ENCODE assay signal across 28 cellular contexts in the genomic region with DNA sequence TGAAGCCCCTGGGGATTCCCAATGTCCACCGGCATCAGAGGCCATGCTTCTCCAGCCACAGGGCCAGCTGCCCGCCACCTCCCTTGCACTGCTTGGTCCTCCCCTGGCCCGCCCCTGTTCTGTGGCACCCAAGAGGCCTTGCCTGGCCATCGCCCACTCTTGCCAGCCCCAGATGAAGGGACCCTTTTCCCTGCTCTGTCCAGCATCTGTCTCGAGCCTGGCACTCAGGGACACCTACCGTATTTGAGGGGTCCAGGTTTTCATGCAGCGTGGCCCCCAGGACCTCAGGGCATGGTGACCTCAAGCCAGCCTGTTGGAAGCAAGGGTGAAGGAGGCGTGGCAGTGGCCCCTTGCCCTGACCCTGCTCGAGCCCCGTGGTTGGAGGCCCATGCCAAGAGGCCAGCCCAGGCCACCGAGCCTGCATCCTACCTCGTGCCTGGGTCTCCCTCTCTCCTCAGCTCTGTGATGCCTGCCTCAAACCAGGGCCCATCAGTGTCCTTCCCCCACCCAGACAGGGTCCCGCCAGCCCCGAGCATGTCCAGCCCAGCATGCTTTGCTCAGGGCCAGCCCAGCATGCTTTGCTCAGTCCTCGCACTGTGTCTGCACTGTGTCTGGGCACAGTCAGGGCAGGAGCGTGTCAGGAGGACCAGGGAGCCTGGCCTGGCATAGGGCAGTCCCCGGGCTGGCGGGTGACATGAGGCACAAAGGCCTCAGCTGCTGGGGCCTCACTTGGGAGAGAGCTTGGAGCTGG. TPM values are rescaled to one million over a fixed set of nuclear protein-coding genes. Genes with fewer than 3 reads are reported as not detected.
DNase-seq lines count a peak whose midpoint lies in the region; ATAC-seq and TF ChIP-seq lines count a peak whose summit lies in the region.
"Had no signal": no experiment of that assay in that cellular context is flagged by ENCODE, and none has a peak within 500 bp of the region (broad histone marks: within the 10 kb centered on the region; RNA-seq: fewer than 3 reads in every experiment).

No MANE protein-coding gene starts in this region.

- peak overlapping the region; percentile 76 for H3K27ac ChIP-seq in mesodermal cell (ENCODE audit: low read depth, low read length, severe bottlenecking)
- H3K27ac ChIP-seq: neutrophil, prostate gland, suprapubic skin, vagina had no signal

- H3K4me1 Mint-ChIP-seq in WTC11, result peaks cover 15% of the 10 kb centered on the region; the same call in 1 of the 2 replicates
- no peaks in the 10 kb centered on the region for H3K4me1 Mint-ChIP-seq in type B pancreatic cell (ENCODE audit: unreplicated experiment)
- H3K4me1 Mint-ChIP-seq: activated naive CD8-positive, alpha-beta T cell treated with anti-CD3 and anti-CD28 coated beads for 36 hours had no signal

- no peaks in the 10 kb centered on the region for H3K36me3 Mint-ChIP-seq in WTC11
- no peaks in the 10 kb centered on the region for H3K36me3 Mint-ChIP-seq in type B pancreatic cell
- H3K36me3 Mint-ChIP-seq: activated naive CD8-positive, alpha-beta T cell treated with anti-CD3 and anti-CD28 coated beads for 36 hours had no signal

- no peak overlapping the region for H3K4me3 Mint-ChIP-seq in WTC11
- H3K4me3 Mint-ChIP-seq in type B pancreatic cell, result no peak overlapping the region
- H3K4me3 Mint-ChIP-seq: activated naive CD8-positive, alpha-beta T cell treated with anti-CD3 and anti-CD28 coated beads for 36 hours; CD4-positive, alpha-beta T cell; dendritic cell treated with granulocyte-macrophage colony-stimulating factor and Interleukin-4, amounts not matched to agents 40 ng/mL and 50 ng/mL, for 4 days had no signal

- no peaks in the 10 kb centered on the region for H3K27me3 Mint-ChIP-seq in WTC11 (ENCODE audit: low read depth)
- H3K27me3 Mint-ChIP-seq in type B pancreatic cell, result no peaks in the 10 kb centered on the region
- H3K27me3 Mint-ChIP-seq: activated naive CD8-positive, alpha-beta T cell treated with anti-CD3 and anti-CD28 coated beads for 36 hours; CD4-positive, alpha-beta T cell had no signal

- TF ChIP-seq CTCF in WTC11 (IDR thresholded peaks at IDR 0.05) (no peak), type B pancreatic cell (conservative IDR thresholded peaks at IDR 0.05) (no peak)

- H3K36me3 ChIP-seq in mesodermal cell (ENCODE audit: control insufficient read depth, insufficient read depth, low read length), result no peaks in the 10 kb centered on the region
- H3K36me3 ChIP-seq: neutrophil, prostate gland, suprapubic skin, vagina had no signal

- intact Hi-C loops in left cardiac atrium (cut with DNase I), result no loop called here

- no peak for ATAC-seq in WTC11
- ATAC-seq in left cardiac atrium, result no peak

- H3K9me3 Mint-ChIP-seq in WTC11, result no peaks in the 10 kb centered on the region
- H3K9me3 Mint-ChIP-seq in type B pancreatic cell, result no peaks in the 10 kb centered on the region
- H3K9me3 Mint-ChIP-seq: activated naive CD8-positive, alpha-beta T cell treated with anti-CD3 and anti-CD28 coated beads for 36 hours; CD4-positive, alpha-beta T cell; dendritic cell treated with granulocyte-macrophage colony-stimulating factor and Interleukin-4, amounts not matched to agents 40 ng/mL and 50 ng/mL, for 4 days had no signal

- 89 to 96% methylated on average over 14 to 17 of the region's 18 CpGs for WGBS in mesodermal cell (ENCODE audit: insufficient coverage in 2 of 2), 2 experiments

- CTCF ChIA-PET in WTC11 (lab: Charles Lee), result interaction anchor here (1.4 to 6.1 kb wide), 11 partner anchors 9 to 33 kb away, joined by 4 to 88 read pairs (median 7); a partner anchor contains a TSS

- H3K4me1 ChIP-seq in mesodermal cell (ENCODE audit: control insufficient read depth, insufficient read depth, low read length, poor library complexity, severe bottlenecking), result peaks cover 21% of the 10 kb centered on the region
- H3K4me1 ChIP-seq: prostate gland had no signal

- DNase-seq in NCI-H748 (lab: John Stamatoyannopoulos, UW; ENCODE audit: unreplicated experiment) (peak; percentile 0), NCI-H748 treated with DMSO at 0.1 percent for 48 hours (lab: John Stamatoyannopoulos, UW) (no peak), WTC11 (ENCODE audit: low spot score) (no peak), type B pancreatic cell (ENCODE audit: extremely low spot score, unreplicated experiment) (no peak), NCI-H1694 treated with DMSO at 0.1 percent for 48 hours (lab: John Stamatoyannopoulos, UW) (no peak), DMS79 (lab: John Stamatoyannopoulos, UW) (no peak), left cardiac atrium (no peak)
- DNase-seq: activated CD4-positive, alpha-beta T cell treated with anti-CD3 and anti-CD28 coated beads for 48 hours; activated CD8-positive, alpha-beta memory T cell treated with anti-CD3 and anti-CD28 coated beads for 24 hours; activated effector memory CD4-positive, alpha-beta T cell treated with anti-CD3 and anti-CD28 coated beads, Interleukin-2, amount 50 U/mL, for 16 hours; activated naive CD8-positive, alpha-beta T cell treated with anti-CD3 and anti-CD28 coated beads for 36 hours; AML-193; aorta; CD4-positive, alpha-beta T cell; central memory CD4-positive, alpha-beta T cell; HCEC 1CT; NCI-H187; NCI-H2227 treated with DMSO at 0.1 percent for 48 hours; NCI-H526 treated with DMSO at 0.1 percent for 48 hours; SK-N-SH; stimulated activated naive CD4-positive, alpha-beta T cell; T-helper 2 cell had no signal

- H3K9me3 ChIP-seq in mesodermal cell (ENCODE audit: control insufficient read depth, low read length), result no peaks in the 10 kb centered on the region
- H3K9me3 ChIP-seq: neutrophil, prostate gland, SK-N-SH, suprapubic skin, vagina had no signal

- H3K27ac Mint-ChIP-seq in WTC11 (peak overlapping the region; percentile 57; the same call in 1 of the 2 replicates), type B pancreatic cell (peak overlapping the region; percentile 29)
- H3K27ac Mint-ChIP-seq: activated naive CD8-positive, alpha-beta T cell treated with anti-CD3 and anti-CD28 coated beads for 36 hours; CD4-positive, alpha-beta T cell; dendritic cell treated with granulocyte-macrophage colony-stimulating factor and Interleukin-4, amounts not matched to agents 40 ng/mL and 50 ng/mL, for 4 days had no signal

- H3K4me3 ChIP-seq in mesodermal cell (ENCODE audit: extremely low read depth, insufficient read depth, low read length, poor library complexity, severe bottlenecking), result no peak overlapping the region
- H3K4me3 ChIP-seq: prostate gland, suprapubic skin, vagina had no signal

- POLR2A ChIA-PET in WTC11 (lab: Charles Lee), result no interaction called here

TF ChIP-seq in WTC11, 78 proteins besides CTCF, POLR2A, EP300 and RAD21:
- TF ChIP-seq ZBTB21 (CRISPR knock-in tag; IDR thresholded peaks at IDR 0.05; ENCODE audit: borderline replicate concordance) (peak; percentile 42; the same call in 1 of the 2 replicates), SP1 (CRISPR knock-in tag; conservative IDR thresholded peaks at IDR 0.05) (no peak)
- TF ChIP-seq, protein P1, sequence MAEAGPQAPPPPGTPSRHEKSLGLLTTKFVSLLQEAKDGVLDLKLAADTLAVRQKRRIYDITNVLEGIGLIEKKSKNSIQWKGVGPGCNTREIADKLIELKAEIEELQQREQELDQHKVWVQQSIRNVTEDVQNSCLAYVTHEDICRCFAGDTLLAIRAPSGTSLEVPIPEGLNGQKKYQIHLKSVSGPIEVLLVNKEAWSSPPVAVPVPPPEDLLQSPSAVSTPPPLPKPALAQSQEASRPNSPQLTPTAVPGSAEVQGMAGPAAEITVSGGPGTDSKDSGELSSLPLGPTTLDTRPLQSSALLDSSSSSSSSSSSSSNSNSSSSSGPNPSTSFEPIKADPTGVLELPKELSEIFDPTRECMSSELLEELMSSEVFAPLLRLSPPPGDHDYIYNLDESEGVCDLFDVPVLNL (CRISPR knock-in tag; IDR thresholded peaks at IDR 0.05; ENCODE audit: borderline replicate concordance, low read depth), result peak; percentile 37; the same call in 1 of the 2 replicates
- TF ChIP-seq, protein P2, sequence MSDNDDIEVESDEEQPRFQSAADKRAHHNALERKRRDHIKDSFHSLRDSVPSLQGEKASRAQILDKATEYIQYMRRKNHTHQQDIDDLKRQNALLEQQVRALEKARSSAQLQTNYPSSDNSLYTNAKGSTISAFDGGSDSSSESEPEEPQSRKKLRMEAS (CRISPR knock-in tag; IDR thresholded peaks at IDR 0.05), result peak; percentile 58; the same call in 1 of the 2 replicates

RNA-seq across cellular contexts. Expression of a gene that starts 14.3 kb away (rescaled TPM):
- total RNA-seq in WTC11 (2021), result 18.2 to 19.9 TPM (median 19.7 TPM) in 3 replicates
- 38.3 TPM for polyA plus RNA-seq in mesodermal cell (2013, experiment 1 of 2)
- polyA plus RNA-seq in mesodermal cell (2013, experiment 2 of 2), result 41.8 TPM
- 44.3 and 63.9 TPM in 2 replicates for total RNA-seq in type B pancreatic cell (ENCODE audit: low replicate concordance)
- 1 to 10 TPM; 1.6 to 5.4 TPM for total RNA-seq in left cardiac atrium
- total RNA-seq: activated naive CD8-positive, alpha-beta T cell treated with anti-CD3 and anti-CD28 coated beads for 36 hours had no signal

RNA-seq across cellular contexts. Expression of a gene that starts 57.5 kb away (rescaled TPM):
- total RNA-seq in WTC11 (2021), result 161 to 207 TPM (median 165 TPM) in 3 replicates
- polyA plus RNA-seq in mesodermal cell (2013, experiment 1 of 2), result 104 TPM
- 91.8 TPM for polyA plus RNA-seq in mesodermal cell (2013, experiment 2 of 2)
- total RNA-seq in type B pancreatic cell (ENCODE audit: low replicate concordance), result 35.9 and 91.4 TPM in 2 replicates
- total RNA-seq in left cardiac atrium, result 1 to 10 TPM; 6.3 to 9.2 TPM

RNA-seq across cellular contexts. Expression of a gene that starts 57.7 kb away (rescaled TPM):
- 44.2 to 54.9 TPM (median 48.7 TPM) in 3 replicates for total RNA-seq in WTC11 (2021)
- 36.1 TPM for polyA plus RNA-seq in mesodermal cell (2013, experiment 1 of 2)
- polyA plus RNA-seq in mesodermal cell (2013, experiment 2 of 2), result 27.0 TPM
- total RNA-seq in type B pancreatic cell (ENCODE audit: low replicate concordance), result 38.5 and 41.0 TPM in 2 replicates
- 10 to 100 TPM; 34.0 to 48.4 TPM for total RNA-seq in left cardiac atrium
